Comparison of ENCODE assay signal across 21 cellular contexts in the genomic region with DNA sequence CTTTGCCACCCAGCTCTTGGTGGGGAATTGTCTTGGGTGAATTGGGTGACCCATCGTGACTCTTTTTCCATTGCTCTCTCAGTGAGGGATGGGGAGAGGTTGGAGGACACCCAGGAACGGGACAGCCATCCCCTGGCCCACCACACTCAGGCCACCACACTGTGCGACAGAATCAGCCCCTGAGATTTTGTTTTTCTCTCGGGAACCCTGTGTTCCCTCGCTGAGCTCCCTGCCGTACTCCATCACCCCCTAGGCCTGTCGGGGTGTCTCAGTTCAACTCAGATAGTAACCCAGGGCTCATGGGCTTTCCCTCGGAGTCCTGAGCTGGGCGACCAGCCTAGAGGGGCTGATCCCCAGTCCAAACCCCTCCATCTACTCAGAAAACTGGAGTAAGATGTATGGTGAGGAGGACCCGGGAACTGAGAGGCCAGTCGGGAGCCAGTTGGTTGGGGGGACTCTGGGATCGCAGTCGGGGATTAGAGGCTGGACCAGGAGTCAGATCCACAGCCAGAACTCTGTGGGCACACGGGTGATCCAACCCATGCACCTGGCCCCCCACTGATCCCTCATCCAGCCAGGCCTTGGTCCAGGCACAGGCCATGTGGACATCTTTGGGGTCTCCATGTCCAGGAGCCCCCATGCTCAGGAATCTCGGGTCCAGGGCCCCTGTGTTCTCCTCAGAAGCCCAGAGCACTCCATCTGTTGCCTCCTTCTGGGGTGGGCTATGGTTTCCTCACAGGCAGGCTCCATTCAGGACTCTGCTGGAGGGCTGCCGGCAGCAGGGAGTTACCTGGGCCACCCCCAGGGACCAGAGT. TPM values are rescaled to one million over a fixed set of nuclear protein-coding genes. Genes with fewer than 3 reads are reported as not detected.
DNase-seq lines count a peak whose midpoint lies in the region; ATAC-seq, FAIRE-seq and TF ChIP-seq lines count a peak whose summit lies in the region.
"Had no signal": no experiment of that assay in that cellular context is flagged by ENCODE, and none has a peak within 500 bp of the region (broad histone marks: within the 10 kb centered on the region; RNA-seq: fewer than 3 reads in every experiment).

No MANE protein-coding gene starts in this region.

- POLR2A ChIA-PET in activated CD8-positive, alpha-beta T cell treated with anti-CD3 and anti-CD28 coated beads, Interleukin-2, amount 10 ng/mL, durations not matched to agents 7 days and 5 days (lab: Charles Lee) = interaction anchor here (1.0 to 1.1 kb wide), 2 partner anchors 18 to 67 kb away, joined by 3 read pairs; no protein-coding TSS in a partner anchor
- POLR2A ChIA-PET in activated CD8-positive, alpha-beta T cell treated with anti-CD3 and anti-CD28 coated beads for 36 hours (lab: Charles Lee) = interaction anchor here (1.0 to 2.4 kb wide), 4 partner anchors 10 to 125 kb away, joined by 3 to 12 read pairs (median 3); a partner anchor contains a TSS
- POLR2A ChIA-PET in HEK293 (lab: Yijun Ruan, JAX) (no interaction called here), H1 (lab: Charles Lee; ENCODE audit: partially characterized antibody) (interaction anchor here (0.9 to 1.3 kb wide), 3 partner anchors 9 to 47 kb away, joined by 3 to 5 read pairs (median 3); a partner anchor contains a TSS)

- H3K4me3 Mint-ChIP-seq in activated CD8-positive, alpha-beta T cell treated with anti-CD3 and anti-CD28 coated beads, Interleukin-2, amount 10 ng/mL, durations not matched to agents 7 days and 5 days = peak overlapping the region; percentile 44
- H3K4me3 Mint-ChIP-seq in activated CD8-positive, alpha-beta T cell treated with anti-CD3 and anti-CD28 coated beads for 36 hours = no peak overlapping the region
- H3K4me3 Mint-ChIP-seq in stimulated activated effector memory CD8-positive, alpha-beta T cell treated with anti-CD3 and anti-CD28 coated beads, Interleukin-12 subunit alpha, Interleukin-12 subunit beta, amount 100 ng/mL, for 72 hours = peak overlapping the region; percentile 34
- H3K4me3 Mint-ChIP-seq: neural crest cell had no signal

- no peak for TF ChIP-seq POLR2A in H1 (IDR thresholded peaks at IDR 0.05; ENCODE audit: control extremely low read depth in 1 of 2, low read depth in 2 of 2, low read length in 2 of 2)

- DNase-seq in activated CD8-positive, alpha-beta T cell treated with anti-CD3 and anti-CD28 coated beads, Interleukin-2, amount 10 ng/mL, durations not matched to agents 7 days and 5 days = no peak
- DNase-seq in activated CD8-positive, alpha-beta T cell treated with anti-CD3 and anti-CD28 coated beads for 36 hours = no peak
- no peak for DNase-seq in H1 (ENCODE audit: low read depth in 1 of 2, low spot score in 2 of 2)
- no peak for DNase-seq in stimulated activated effector memory CD8-positive, alpha-beta T cell treated with anti-CD3 and anti-CD28 coated beads, Interleukin-12 subunit alpha, Interleukin-12 subunit beta, amount 100 ng/mL, for 72 hours (ENCODE audit: low spot score in 2 of 2)
- DNase-seq in left ventricle myocardium inferior = no peak
- no peak for DNase-seq in NCI-H187 treated with DMSO at 0.1 percent for 48 hours (lab: John Stamatoyannopoulos, UW)
- DNase-seq: BE2C, brain microvascular endothelial cell, colonic mucosa, left cardiac atrium, SJCRH30 had no signal

- no peak overlapping the region for H3K9ac ChIP-seq in H1 (replicated peaks in 1 of 4; ENCODE audit: extremely low read depth in 1 of 4, low read depth in 3 of 4, low read length in 3 of 4)

- TF ChIP-seq CTCF in activated CD8-positive, alpha-beta T cell treated with anti-CD3 and anti-CD28 coated beads for 36 hours (IDR thresholded peaks at IDR 0.05) = no peak
- TF ChIP-seq CTCF in HEK293 (tag by site-specific recombination; IDR thresholded peaks at IDR 0.05) = no peak
- TF ChIP-seq CTCF in H1 (IDR thresholded peaks at IDR 0.05; ENCODE audit: control extremely low read depth in 1 of 3, insufficient read depth in 1 of 3, low read depth in 1 of 3, low read length in 3 of 3) = no peak
- no peak for TF ChIP-seq CTCF in left ventricle myocardium inferior (IDR thresholded peaks at IDR 0.05; ENCODE audit: borderline replicate concordance)

- no peak for FAIRE-seq in H1 (lab: Jason Lieb, UNC)
- FAIRE-seq: A549 had no signal

- H2BK15ac ChIP-seq in H1 (ENCODE audit: low read length) = no peak overlapping the region

- H3K27me3 ChIP-seq in H1 (replicated peaks in 1 of 4; ENCODE audit: control insufficient read depth in 3 of 4, extremely low read depth in 1 of 4, insufficient read depth in 3 of 4, low read length in 3 of 4) (no peaks in the 10 kb centered on the region), left ventricle myocardium inferior (ENCODE audit: low read depth) (peaks cover 11% of the 10 kb centered on the region)
- H3K27me3 ChIP-seq: BE2C, brain microvascular endothelial cell, colonic mucosa had no signal

- H3K4me1 ChIP-seq in HEK293 (ENCODE audit: control insufficient read depth, insufficient read depth, low read length) (peaks cover 24% of the 10 kb centered on the region), H1 (replicated peaks in 1 of 4; ENCODE audit: control insufficient read depth in 3 of 4, insufficient read depth in 4 of 4, low read length in 3 of 4) (peaks cover 5 to 20% (median 11%) of the 10 kb centered on the region in 4 experiments), left ventricle myocardium inferior (peaks cover 5% of the 10 kb centered on the region)
- H3K4me1 ChIP-seq: BE2C, colonic mucosa had no signal

- 92% methylated on average over 15 of the region's 16 CpGs; no CpG with 5 or more reads in 1 of the 2 experiments for WGBS in H1 (ENCODE audit: extremely low coverage in 1 of 2, insufficient coverage in 1 of 2, insufficient read length in 1 of 2, insufficient replicate concordance in 2 of 2, low coverage in 1 of 2, low lambda C conversion rate in 2 of 2, missing lambda C conversion rate in 1 of 2), 2 experiments

- no peaks in the 10 kb centered on the region for H3K9me3 Mint-ChIP-seq in activated CD8-positive, alpha-beta T cell treated with anti-CD3 and anti-CD28 coated beads, Interleukin-2, amount 10 ng/mL, durations not matched to agents 7 days and 5 days (ENCODE audit: insufficient read depth)
- no peaks in the 10 kb centered on the region for H3K9me3 Mint-ChIP-seq in activated CD8-positive, alpha-beta T cell treated with anti-CD3 and anti-CD28 coated beads for 36 hours
- no peaks in the 10 kb centered on the region for H3K9me3 Mint-ChIP-seq in stimulated activated effector memory CD8-positive, alpha-beta T cell treated with anti-CD3 and anti-CD28 coated beads, Interleukin-12 subunit alpha, Interleukin-12 subunit beta, amount 100 ng/mL, for 72 hours
- H3K9me3 Mint-ChIP-seq: activated T-cell treated with anti-CD3 and anti-CD28 coated beads, Interleukin-2, amount 50 U/mL, for 4 hours; neural crest cell; stimulated activated naive CD8-positive, alpha-beta T cell treated with anti-CD3 and anti-CD28 coated beads, Interleukin-15, amount 100 ng/mL, for 72 hours had no signal

- 0 out of 2 replicates have a peak overlapping the region, but pooled peaks have one; percentile 56 for H3K18ac ChIP-seq in H1 (ENCODE audit: extremely low read depth, low read length)

- intact Hi-C loops in activated CD8-positive, alpha-beta T cell treated with anti-CD3 and anti-CD28 coated beads for 36 hours (cut with micrococcal nuclease) = no loop called here
- intact Hi-C loops in left ventricle myocardium inferior (cut with micrococcal nuclease) = no loop called here

- H2BK120ac ChIP-seq in H1 (replicated peaks; ENCODE audit: low read depth, low read length) = no peak overlapping the region

- no peaks in the 10 kb centered on the region for H3K23me2 ChIP-seq in H1 (ENCODE audit: low read depth, low read length)

- peak overlapping the region; percentile 80; the same call in 1 of the 2 replicates for H2BK12ac ChIP-seq in H1 (ENCODE audit: low read depth, low read length)

- no peak overlapping the region for H3K23ac ChIP-seq in H1 (ENCODE audit: insufficient read length)

- H3K4me1 Mint-ChIP-seq in activated CD8-positive, alpha-beta T cell treated with anti-CD3 and anti-CD28 coated beads, Interleukin-2, amount 10 ng/mL, durations not matched to agents 7 days and 5 days (ENCODE audit: low read depth) = peaks cover 55% of the 10 kb centered on the region
- peaks cover 52% of the 10 kb centered on the region for H3K4me1 Mint-ChIP-seq in activated CD8-positive, alpha-beta T cell treated with anti-CD3 and anti-CD28 coated beads for 36 hours (ENCODE audit: low read depth)
- peaks cover 48% of the 10 kb centered on the region for H3K4me1 Mint-ChIP-seq in stimulated activated effector memory CD8-positive, alpha-beta T cell treated with anti-CD3 and anti-CD28 coated beads, Interleukin-12 subunit alpha, Interleukin-12 subunit beta, amount 100 ng/mL, for 72 hours

- no peak for TF ChIP-seq RAD21 in H1 (IDR thresholded peaks at IDR 0.05 in 1 of 2, conservative IDR thresholded peaks at IDR 0.05 in 1 of 2; ENCODE audit: low read depth in 2 of 2, low read length in 2 of 2)

- H3K27ac ChIP-seq in HEK293 (ENCODE audit: extremely low read depth, low read depth, low read length) = no peak overlapping the region
- no peak overlapping the region for H3K27ac ChIP-seq in H1 (ENCODE audit: low read depth, low read length)
- H3K27ac ChIP-seq in left ventricle myocardium inferior (replicated peaks) = no peak overlapping the region
- H3K27ac ChIP-seq: brain microvascular endothelial cell, colonic mucosa, SJCRH30 had no signal

- H4K8ac ChIP-seq in H1 (ENCODE audit: extremely low read depth, insufficient read depth, low read length) = no peak overlapping the region

- H3K27me3 Mint-ChIP-seq in activated CD8-positive, alpha-beta T cell treated with anti-CD3 and anti-CD28 coated beads, Interleukin-2, amount 10 ng/mL, durations not matched to agents 7 days and 5 days (ENCODE audit: low read depth) = peaks cover 5% of the 10 kb centered on the region
- no peaks in the 10 kb centered on the region for H3K27me3 Mint-ChIP-seq in activated CD8-positive, alpha-beta T cell treated with anti-CD3 and anti-CD28 coated beads for 36 hours
- H3K27me3 Mint-ChIP-seq: stimulated activated naive CD8-positive, alpha-beta T cell treated with anti-CD3 and anti-CD28 coated beads, Interleukin-15, amount 100 ng/mL, for 72 hours had no signal

- ATAC-seq in activated CD8-positive, alpha-beta T cell treated with anti-CD3 and anti-CD28 coated beads, Interleukin-2, amount 10 ng/mL, durations not matched to agents 7 days and 5 days = no peak
- no peak for ATAC-seq in activated CD8-positive, alpha-beta T cell treated with anti-CD3 and anti-CD28 coated beads for 36 hours
- no peak for ATAC-seq in stimulated activated effector memory CD8-positive, alpha-beta T cell treated with anti-CD3 and anti-CD28 coated beads, Interleukin-12 subunit alpha, Interleukin-12 subunit beta, amount 100 ng/mL, for 72 hours
- ATAC-seq in GM18873 (IDR thresholded peaks at IDR 0.05; ENCODE audit: low FRiP score, unreplicated experiment) = no peak
- ATAC-seq: A549 had no signal

- H3K36me3 ChIP-seq in HEK293 (ENCODE audit: control insufficient read depth in 2 of 2, insufficient read depth in 1 of 2, low read length in 2 of 2) (no peaks in the 10 kb centered on the region), H1 (ENCODE audit: control insufficient read depth in 2 of 4, insufficient read depth in 4 of 4, low read length in 3 of 4) (no peaks in the 10 kb centered on the region), left ventricle myocardium inferior (no peaks in the 10 kb centered on the region)
- H3K36me3 ChIP-seq: BE2C, brain microvascular endothelial cell, colonic mucosa, SJCRH30 had no signal

- no peak overlapping the region for H2BK5ac ChIP-seq in H1 (ENCODE audit: low read depth, low read length)

- H3K27ac Mint-ChIP-seq in activated CD8-positive, alpha-beta T cell treated with anti-CD3 and anti-CD28 coated beads, Interleukin-2, amount 10 ng/mL, durations not matched to agents 7 days and 5 days = no peak overlapping the region
- no peak overlapping the region for H3K27ac Mint-ChIP-seq in activated CD8-positive, alpha-beta T cell treated with anti-CD3 and anti-CD28 coated beads for 36 hours
- peak overlapping the region; percentile 77 for H3K27ac Mint-ChIP-seq in stimulated activated effector memory CD8-positive, alpha-beta T cell treated with anti-CD3 and anti-CD28 coated beads, Interleukin-12 subunit alpha, Interleukin-12 subunit beta, amount 100 ng/mL, for 72 hours

- no peak overlapping the region for H3K4me3 ChIP-seq in HEK293 (ENCODE audit: low read depth, low read length)
- H3K4me3 ChIP-seq in H1 (ENCODE audit: extremely low read depth in 1 of 4, insufficient read depth in 2 of 4, low read depth in 3 of 4, low read length in 4 of 4) = no peak overlapping the region
- H3K4me3 ChIP-seq in left ventricle myocardium inferior = no peak overlapping the region
- H3K4me3 ChIP-seq: A549, colonic mucosa, SJCRH30 had no signal

- H3K4ac ChIP-seq in H1 (replicated peaks; ENCODE audit: insufficient read length, low read depth, low read length) = no peak overlapping the region

- H4K91ac ChIP-seq in H1 (replicated peaks; ENCODE audit: insufficient read length, low read length) = no peak overlapping the region

- 0 out of 2 replicates have a peak overlapping the region, but pooled peaks have one; percentile 18 for H2BK20ac ChIP-seq in H1 (ENCODE audit: low read length)

- no peaks in the 10 kb centered on the region for H3K36me3 Mint-ChIP-seq in activated CD8-positive, alpha-beta T cell treated with anti-CD3 and anti-CD28 coated beads, Interleukin-2, amount 10 ng/mL, durations not matched to agents 7 days and 5 days (ENCODE audit: low read depth)
- H3K36me3 Mint-ChIP-seq in activated CD8-positive, alpha-beta T cell treated with anti-CD3 and anti-CD28 coated beads for 36 hours (ENCODE audit: low read depth) = no peaks in the 10 kb centered on the region
- H3K36me3 Mint-ChIP-seq in stimulated activated effector memory CD8-positive, alpha-beta T cell treated with anti-CD3 and anti-CD28 coated beads, Interleukin-12 subunit alpha, Interleukin-12 subunit beta, amount 100 ng/mL, for 72 hours = no peaks in the 10 kb centered on the region

- no peak overlapping the region for H3K14ac ChIP-seq in H1 (ENCODE audit: insufficient read length)

- CTCF ChIA-PET in activated CD8-positive, alpha-beta T cell treated with anti-CD3 and anti-CD28 coated beads, Interleukin-2, amount 10 ng/mL, durations not matched to agents 7 days and 5 days (lab: Charles Lee) = interaction anchor here (0.9 to 1.6 kb wide), 5 partner anchors 12 to 78 kb away, joined by 3 to 13 read pairs (median 4); a partner anchor contains a TSS
- CTCF ChIA-PET in activated CD8-positive, alpha-beta T cell treated with anti-CD3 and anti-CD28 coated beads for 36 hours (lab: Charles Lee) = interaction anchor here (1.0 to 1.8 kb wide), 6 partner anchors 10 to 120 kb away, joined by 3 to 10 read pairs (median 4); a partner anchor contains a TSS
- CTCF ChIA-PET in HEK293 (lab: Yijun Ruan, JAX) (no interaction called here), H1 (lab: Charles Lee; ENCODE audit: partially characterized antibody) (interaction anchor here (0.8 to 2.2 kb wide), 7 partner anchors 10 to 62 kb away, joined by 3 to 6 read pairs (median 3); no protein-coding TSS in a partner anchor)

- H3K9me3 ChIP-seq in HEK293 (ENCODE audit: control insufficient read depth, insufficient read depth, low read depth, low read length) = no peaks in the 10 kb centered on the region
- no peaks in the 10 kb centered on the region for H3K9me3 ChIP-seq in H1 (ENCODE audit: insufficient read depth in 2 of 2, low read depth in 1 of 2, low read length in 1 of 2)
- no peaks in the 10 kb centered on the region for H3K9me3 ChIP-seq in left ventricle myocardium inferior (replicated peaks)
- H3K9me3 ChIP-seq: A549, BE2C, colonic mucosa, SJCRH30 had no signal

- no peak overlapping the region for H3K4me2 ChIP-seq in H1 (ENCODE audit: insufficient read depth in 1 of 2, low read depth in 2 of 2, low read length in 2 of 2)

- no peak overlapping the region for H4K5ac ChIP-seq in H1 (ENCODE audit: insufficient read length, low read depth, low read length)

- no peak overlapping the region for H2AFZ ChIP-seq in H1 (ENCODE audit: low read length)

- H3K56ac ChIP-seq in H1 (replicated peaks; ENCODE audit: insufficient read length, low read depth, low read length) = no peak overlapping the region

- TF ChIP-seq EP300 in H1 (IDR thresholded peaks at IDR 0.05; ENCODE audit: borderline replicate concordance in 1 of 2, low read depth in 2 of 2, low read length in 2 of 2) = no peak

- H3K79me2 ChIP-seq in H1 (ENCODE audit: control insufficient read depth in 1 of 2, insufficient read depth in 2 of 2, low read length in 2 of 2) = no peaks in the 10 kb centered on the region

- peak overlapping the region; percentile 53; the same call in 1 of the 2 replicates for H2AK5ac ChIP-seq in H1 (ENCODE audit: low read depth, low read length)

- H4K20me1 ChIP-seq in H1 (replicated peaks in 1 of 2; ENCODE audit: control insufficient read depth in 1 of 2, insufficient read depth in 2 of 2, low read length in 2 of 2) = no peaks in the 10 kb centered on the region

- no peaks in the 10 kb centered on the region; the same call in 1 of the 2 replicates for H3K79me1 ChIP-seq in H1 (ENCODE audit: low read depth, low read length)

RNA-seq across cellular contexts. Expression of a gene that starts 9.3 kb away (rescaled TPM):
- total RNA-seq in activated CD8-positive, alpha-beta T cell treated with anti-CD3 and anti-CD28 coated beads, Interleukin-2, amount 10 ng/mL, durations not matched to agents 7 days and 5 days = under 1 TPM; 0.34 to 0.50 TPM
- total RNA-seq in activated CD8-positive, alpha-beta T cell treated with anti-CD3 and anti-CD28 coated beads for 36 hours = under 1 TPM; 0.16 to 0.90 TPM
- total RNA-seq in H1 (2021; fragmentation: NEBNext Ultra II Directional; extraction: Animal tissue kit (Norgen Biotek cat#: 25700)) = 1.0 and 1.6 TPM in 2 replicates
- polyA plus RNA-seq in H1 (2011; rRNA removed) = 0.98 and 1.3 TPM in 2 replicates
- 0.81 TPM for polyA plus RNA-seq in H1 (2011; cell fraction: cytosol; rRNA removed)
- polyA plus RNA-seq in H1 (2011; cell fraction: nucleus; rRNA removed) = 4.0 TPM
- polyA plus RNA-seq in H1 (2012, experiment 1 of 2) = 0.43 to 1.7 TPM (median 1.5 TPM) in 4 replicates
- polyA plus RNA-seq in H1 (2012, experiment 2 of 2) = 0.07 TPM
- polyA plus RNA-seq in H1 (2013, experiment 1 of 2) = 0.57 TPM
- polyA plus RNA-seq in H1 (2013, experiment 2 of 2) = 0.42 TPM
- polyA minus RNA-seq in H1 (2011; rRNA and poly(A)+ RNA removed) = 0.80 and 2.0 TPM in 2 replicates
- not detected for polyA minus RNA-seq in H1 (2011; cell fraction: cytosol; rRNA and poly(A)+ RNA removed)
- 2.5 TPM for polyA minus RNA-seq in H1 (2011; cell fraction: nucleus; rRNA and poly(A)+ RNA removed)
- 0.41 TPM for total RNA-seq in left ventricle myocardium inferior
- total RNA-seq: activated T-cell treated with anti-CD3 and anti-CD28 coated beads, Interleukin-2, amount 50 U/mL, for 4 hours; colonic mucosa; G401; SJCRH30; T-helper 1 cell treated with Interleukin-12 subunit alpha and Interleukin-12 subunit beta and Interleukin-4 antibody, amounts not matched to agents 30 ng/mL and 1 ng/mL, for 36 hours; ureter had no signal
- polyA plus RNA-seq: A549 had no signal

RNA-seq across cellular contexts. Expression of a gene that starts 20.8 kb away (rescaled TPM):
- total RNA-seq in activated CD8-positive, alpha-beta T cell treated with anti-CD3 and anti-CD28 coated beads, Interleukin-2, amount 10 ng/mL, durations not matched to agents 7 days and 5 days = under 1 TPM; 0.26 to 0.32 TPM
- under 1 TPM; 0.25 TPM for total RNA-seq in activated CD8-positive, alpha-beta T cell treated with anti-CD3 and anti-CD28 coated beads for 36 hours
- total RNA-seq in H1 (2021; fragmentation: NEBNext Ultra II Directional; extraction: Animal tissue kit (Norgen Biotek cat#: 25700)) = 14.9 and 15.8 TPM in 2 replicates
- polyA plus RNA-seq in H1 (2011; rRNA removed) = 12.7 and 22.1 TPM in 2 replicates
- 16.7 TPM for polyA plus RNA-seq in H1 (2011; cell fraction: cytosol; rRNA removed)
- 81.5 TPM for polyA plus RNA-seq in H1 (2011; cell fraction: nucleus; rRNA removed)
- polyA plus RNA-seq in H1 (2012, experiment 1 of 2) = 7.7 to 11.9 TPM (median 10.0 TPM) in 4 replicates
- polyA plus RNA-seq in H1 (2012, experiment 2 of 2) = 5.0 TPM
- polyA plus RNA-seq in H1 (2013, experiment 1 of 2) = 7.4 TPM
- 7.4 TPM for polyA plus RNA-seq in H1 (2013, experiment 2 of 2)
- polyA minus RNA-seq in H1 (2011; rRNA and poly(A)+ RNA removed) = 12.4 and 18.2 TPM in 2 replicates
- 10.6 TPM for polyA minus RNA-seq in H1 (2011; cell fraction: cytosol; rRNA and poly(A)+ RNA removed)
- polyA minus RNA-seq in H1 (2011; cell fraction: nucleus; rRNA and poly(A)+ RNA removed) = 30.4 TPM
- 0.16 TPM for total RNA-seq in left ventricle myocardium inferior
- total RNA-seq: PC-3; T-helper 1 cell treated with Interleukin-12 subunit alpha and Interleukin-12 subunit beta and Interleukin-4 antibody, amounts not matched to agents 30 ng/mL and 1 ng/mL, for 36 hours had no signal

Comparison
In these comparisons a context has a peak if more than half of its experiments do, and no peak if none do; other contexts are left out.
1. RNA of a gene that starts 20.8 kb away (total RNA-seq): 14.9 to 15.8 TPM in H1; 0.26 to 0.32 TPM in activated CD8-positive, alpha-beta T cell treated with anti-CD3 and anti-CD28 coated beads, Interleukin-2, amount 10 ng/mL, durations not matched to agents 7 days and 5 days, 0.25 TPM in activated CD8-positive, alpha-beta T cell treated with anti-CD3 and anti-CD28 coated beads for 36 hours and 0.16 TPM in left ventricle myocardium inferior (single experiment); every median in the first group is over 10 times any median in the second.